In genomic region chr20:8602389-8603116, GRCh38 we compare ENCODE assay signal across 8 cellular contexts.
A peak's percentile ranks its signal among the peaks of the same experiment; 100 is the strongest.
DNase-seq lines count a peak whose midpoint lies in the region; ATAC-seq, FAIRE-seq and TF ChIP-seq lines count a peak whose summit lies in the region.

No MANE protein-coding gene starts in this region.

- no peak overlapping the region for H3K27ac Mint-ChIP-seq in GM23338

- H3K9me3 Mint-ChIP-seq in GM23338, result no peaks in the 10 kb centered on the region

- H3K27me3 Mint-ChIP-seq in GM23338 (ENCODE audit: insufficient read depth, low read depth, poor library complexity), result peaks cover 6% of the 10 kb centered on the region

- no peak overlapping the region for H3K27ac ChIP-seq in GM23338 (ENCODE audit: low read depth)

- H3K27me3 ChIP-seq in GM23338 (ENCODE audit: insufficient read depth), result no peaks in the 10 kb centered on the region

- DNase-seq in GM12891 (ENCODE audit: insufficient read length, low spot score) (no peak), Kasumi-1 (lab: John Stamatoyannopoulos, UW) (peak; percentile 18 to 27), fibroblast of peridontal ligament (ENCODE audit: extremely low read depth) (peak; percentile 44), anterior cingulate cortex (lab: John Stamatoyannopoulos, UW) (no peak), GM23338 (ENCODE audit: low spot score) (no peak), iPS-NIHi7 (ENCODE audit: extremely low spot score) (no peak)
- DNase-seq in activated CD4-positive, CD25-positive, alpha-beta regulatory T cell treated with anti-CD3 and anti-CD28 coated beads, Interleukin-2, amount 50 U/mL, for 72 hours, result no peak

- no peak overlapping the region for H3K4me3 ChIP-seq in GM23338

- H3K9me2 ChIP-seq in GM23338 (ENCODE audit: insufficient read depth), result no peaks in the 10 kb centered on the region

- TF ChIP-seq CTCF in GM23338 (conservative IDR thresholded peaks at IDR 0.05; ENCODE audit: low read depth in 2 of 2), result no peak

- H2AFZ ChIP-seq in GM23338, result no peak overlapping the region

- H3K36me3 Mint-ChIP-seq in GM23338 (ENCODE audit: low read depth), result no peaks in the 10 kb centered on the region; the same call in 2 of the 3 replicates

- peak; percentile 72 for FAIRE-seq in GM12891 (lab: Jason Lieb, UNC)

- H4K20me1 ChIP-seq in GM23338 (replicated peaks; ENCODE audit: insufficient read depth), result no peaks in the 10 kb centered on the region

- H3K4me1 ChIP-seq in GM23338 (ENCODE audit: insufficient read depth), result no peaks in the 10 kb centered on the region

- H3F3A ChIP-seq in GM23338 (replicated peaks; ENCODE audit: low read depth), result no peaks in the 10 kb centered on the region

- no peak overlapping the region for H3K4me3 Mint-ChIP-seq in GM23338

- H3K36me3 ChIP-seq in GM23338 (ENCODE audit: insufficient read depth), result no peaks in the 10 kb centered on the region

- no peak for TF ChIP-seq POLR2A in GM12891 (IDR thresholded peaks at IDR 0.05; ENCODE audit: low read depth, low read length)

- H3K4me1 Mint-ChIP-seq in GM23338, result peaks cover 10% of the 10 kb centered on the region; the same call in 1 of the 3 replicates

- ATAC-seq in GM21529 (IDR thresholded peaks at IDR 0.05; ENCODE audit: unreplicated experiment) (peak; percentile 92), GM23338 (no peak)

- H3K4me2 ChIP-seq in GM23338, result no peak overlapping the region

- H3K79me2 ChIP-seq in GM23338 (replicated peaks; ENCODE audit: insufficient read depth), result no peaks in the 10 kb centered on the region

TF ChIP-seq in GM12891, 5 proteins besides CTCF, POLR2A, EP300 and RAD21:
- no peak for TF ChIP-seq PAX5 (IDR thresholded peaks at IDR 0.05; ENCODE audit: insufficient read depth, low read length, severe bottlenecking)
- TF ChIP-seq POLR2AphosphoS5 (IDR thresholded peaks at IDR 0.05; ENCODE audit: low read depth, low read length), result no peak
- no peak for TF ChIP-seq TAF1 (IDR thresholded peaks at IDR 0.05; ENCODE audit: low read depth, low read length)
- no peak for TF ChIP-seq POU2F2 (IDR thresholded peaks at IDR 0.05; ENCODE audit: low read depth, low read length)
- no peak for TF ChIP-seq SPI1 (IDR thresholded peaks at IDR 0.05; ENCODE audit: low read depth, low read length)
TF ChIP-seq in GM12891: peak in this region for 0.

TF ChIP-seq in GM23338, 12 proteins besides CTCF, POLR2A, EP300 and RAD21:
- TF ChIP-seq ZNF114 (CRISPR knock-in tag; IDR thresholded peaks at IDR 0.05) (no peak), NANOG (IDR thresholded peaks at IDR 0.05; ENCODE audit: borderline replicate concordance) (no peak), EZH2 (IDR thresholded peaks at IDR 0.05; ENCODE audit: low read depth, unreplicated experiment) (no peak), REST (IDR thresholded peaks at IDR 0.05; ENCODE audit: unreplicated experiment) (no peak), STAT1 (IDR thresholded peaks at IDR 0.05; ENCODE audit: unreplicated experiment) (no peak), POLR2AphosphoS5 (IDR thresholded peaks at IDR 0.05; ENCODE audit: low read depth) (no peak), ETS1 (IDR thresholded peaks at IDR 0.05) (no peak), EZH2phosphoT487 (IDR thresholded peaks at IDR 0.05; ENCODE audit: unreplicated experiment) (no peak)
TF ChIP-seq in GM23338: peak in this region for 0.

Comparison
In these comparisons a context has a peak if more than half of its experiments do, and no peak if none do; other contexts are left out.
1. DNase-seq: peak in Kasumi-1 (2 of 2) and fibroblast of peridontal ligament (single experiment); none in GM12891 (single experiment), activated CD4-positive, CD25-positive, alpha-beta regulatory T cell treated with anti-CD3 and anti-CD28 coated beads, Interleukin-2, amount 50 U/mL, for 72 hours (single experiment), anterior cingulate cortex (0 of 58), GM23338 (single experiment) and iPS-NIHi7 (single experiment).